Comparison of ENCODE assay signal across 8 cellular contexts in the genomic region with DNA sequence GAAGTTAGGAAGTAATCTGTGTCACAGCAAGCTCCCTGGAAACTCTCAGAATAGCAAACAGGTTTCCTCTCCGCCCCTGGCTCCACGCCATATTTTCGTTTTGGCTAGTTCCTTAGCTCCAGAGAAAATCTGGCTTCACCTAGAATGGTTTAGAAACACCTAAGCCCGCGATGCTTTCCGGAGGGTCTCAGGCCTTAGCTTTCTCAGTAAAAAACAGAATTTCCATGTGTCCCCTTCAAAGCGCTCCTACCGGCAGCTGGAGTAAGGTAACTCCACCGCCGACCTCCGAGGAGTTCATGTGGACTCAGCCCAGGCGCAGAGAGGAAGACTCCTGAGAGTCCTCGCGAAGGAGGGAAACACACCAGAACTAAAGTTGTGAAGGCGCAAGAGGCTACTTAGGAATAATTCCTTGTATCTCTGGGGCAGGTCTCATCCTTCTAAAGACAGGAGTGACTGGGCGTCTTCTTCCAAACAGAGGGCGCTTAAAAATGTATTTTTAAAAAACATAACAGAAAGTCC. TPM values are rescaled to one million over a fixed set of nuclear protein-coding genes. Genes with fewer than 3 reads are reported as not detected.
DNase-seq lines count a peak whose midpoint lies in the region; ATAC-seq and TF ChIP-seq lines count a peak whose summit lies in the region.

No MANE protein-coding gene starts in this region.

- no peak overlapping the region for H3K27ac Mint-ChIP-seq in nephron progenitor cell

- no peaks in the 10 kb centered on the region for H3K27me3 ChIP-seq in aorta (ENCODE audit: control insufficient read depth in 1 of 2, insufficient read depth in 2 of 2, low read length in 1 of 2)

- no peaks in the 10 kb centered on the region for H3K4me1 ChIP-seq in aorta (ENCODE audit: control insufficient read depth in 1 of 2, insufficient read depth in 2 of 2, low read length in 2 of 2)

- peak; percentile 59 to 80 (median 75) for DNase-seq in NCI-H1417 (lab: John Stamatoyannopoulos, UW)
- DNase-seq in NCI-H1417 treated with DMSO at 0.1 percent for 48 hours (lab: John Stamatoyannopoulos, UW), result no peak
- DNase-seq in NCI-H1105 treated with DMSO at 0.1 percent for 48 hours (lab: John Stamatoyannopoulos, UW), result peak; percentile 40
- DNase-seq in activated T-cell treated with anti-CD3 and anti-CD28 coated beads, Interleukin-2, amount 50 U/mL, for 1 hour, result peak; percentile 44
- DNase-seq in fibroblast of pulmonary artery (ENCODE audit: low read depth), result peak; percentile 8
- peak; percentile 11 for DNase-seq in nephron progenitor cell
- DNase-seq in aorta, result peak; percentile 76 to 81
- no peak for DNase-seq in SIG-M5 treated with dmso at 0.1 percent for 504 hours (lab: John Stamatoyannopoulos, UW; ENCODE audit: unreplicated experiment)

- peaks cover 98% of the 10 kb centered on the region for H3K27me3 Mint-ChIP-seq in nephron progenitor cell (ENCODE audit: low read depth, poor library complexity)

- TF ChIP-seq CTCF in fibroblast of pulmonary artery (IDR thresholded peaks at IDR 0.05; ENCODE audit: low read length, missing control alignments), result no peak
- TF ChIP-seq CTCF in nephron progenitor cell (IDR thresholded peaks at IDR 0.05), result no peak

- H3K4me1 Mint-ChIP-seq in nephron progenitor cell, result peaks cover 8% of the 10 kb centered on the region

- no peaks in the 10 kb centered on the region for H3K9me3 Mint-ChIP-seq in nephron progenitor cell

- H3K36me3 ChIP-seq in aorta (ENCODE audit: control insufficient read depth in 1 of 2, insufficient read depth in 2 of 2, low read length in 1 of 2), result no peaks in the 10 kb centered on the region

- H3K4me3 ChIP-seq in fibroblast of pulmonary artery (replicated peaks; ENCODE audit: low read depth, low read length), result peak overlapping the region; percentile 57
- H3K4me3 ChIP-seq in aorta (ENCODE audit: low read length in 2 of 2), result peak overlapping the region; percentile 70 to 87

- H3K9me3 ChIP-seq in aorta (ENCODE audit: control insufficient read depth, low read length), result no peaks in the 10 kb centered on the region

- no peak overlapping the region for H3K27ac ChIP-seq in aorta (ENCODE audit: low read depth in 1 of 2, low read length in 2 of 2)

- 0% methylated on average over 17 of the region's 17 CpGs for WGBS in aorta, 2 donors

- ATAC-seq in aorta (ENCODE audit: low FRiP score), result peak; percentile 49

- no peaks in the 10 kb centered on the region for H3K36me3 Mint-ChIP-seq in nephron progenitor cell (ENCODE audit: low read depth)

- H3K4me3 Mint-ChIP-seq in nephron progenitor cell, result peak overlapping the region; percentile 88

- intact Hi-C loops in aorta (cut with DNase I), result loop anchor here in 1 of 2 donors (5.0 kb wide), 1 partner anchor 1015 kb away; a partner anchor contains a TSS

RNA-seq across cellular contexts. Expression of a gene that starts 0.4 kb away (rescaled TPM):
- 10 to 100 TPM; 23.0 to 25.8 TPM for total RNA-seq in aorta
- 10 to 100 TPM in 1 of 2 donors, 1 to 10 TPM in 1; 5.6 to 11.1 TPM for polyA plus RNA-seq in aorta

Comparison
In these comparisons a context has a peak if more than half of its experiments do, and no peak if none do; other contexts are left out.
1. DNase-seq: peak in NCI-H1417 (3 of 3), NCI-H1105 treated with DMSO at 0.1 percent for 48 hours (single experiment), activated T-cell treated with anti-CD3 and anti-CD28 coated beads, Interleukin-2, amount 50 U/mL, for 1 hour (single experiment), fibroblast of pulmonary artery (single experiment), nephron progenitor cell (single experiment) and aorta (2 of 2); none in NCI-H1417 treated with DMSO at 0.1 percent for 48 hours (single experiment) and SIG-M5 treated with dmso at 0.1 percent for 504 hours (single experiment).